11 cellular contexts compared by ENCODE assay signal in genomic region chr2:77938462-77938861, GRCh38.
"Had no signal": no experiment of that assay in that cellular context is flagged by ENCODE, and none has a peak within 500 bp of the region (broad histone marks: within the 10 kb centered on the region; RNA-seq: fewer than 3 reads in every experiment).

No MANE protein-coding gene starts in this region.

- H3K9me3 ChIP-seq: HAP-1 had no signal

- H3K9me3 Mint-ChIP-seq: H9 had no signal

- H2AFZ ChIP-seq: GM23248, GM23338 had no signal

- H3K36me3 ChIP-seq: HAP-1 had no signal

- H3K27ac Mint-ChIP-seq: GM23338, H9, HFFc6 had no signal

- FAIRE-seq: H1, H54 had no signal

- H3K4me2 ChIP-seq: GM23338 had no signal

- H3K9ac ChIP-seq: GM23248 had no signal

- H3K4me3 ChIP-seq: GM23248, GM23338, HAP-1 had no signal

- H3K4me1 ChIP-seq: HAP-1 had no signal

- H3K4me3 Mint-ChIP-seq: GM23338, H9, HFFc6 had no signal

- H3K27ac ChIP-seq: GM23248 had no signal

- ATAC-seq: GM23338, HCT116 had no signal

- DNase-seq: GM23248, GOT3, H7, H9, HCEC 1CT, HFFc6 had no signal

- H3K4me1 Mint-ChIP-seq: GM23338, H9 had no signal
